ENCODE assay signal across 31 cellular contexts in genomic region chr3:156215751-156216150, GRCh38.
"Had no signal": no experiment of that assay in that cellular context is flagged by ENCODE, and none has a peak within 500 bp of the region (broad histone marks: within the 10 kb centered on the region; RNA-seq: fewer than 3 reads in every experiment).

No MANE protein-coding gene starts in this region.

- H3K36me3 ChIP-seq: heart left ventricle, left lung, lower lobe of right lung, pancreas, prostate gland, sigmoid colon, spleen, suprapubic skin, thoracic aorta, tibial nerve, upper lobe of left lung had no signal

- H3K36me3 Mint-ChIP-seq: immature natural killer cell; stimulated activated effector memory CD8-positive, alpha-beta T cell treated with anti-CD3 and anti-CD28 coated beads, Interleukin-12 subunit alpha, Interleukin-12 subunit beta, amount 100 ng/mL, for 72 hours had no signal

- H3K4me1 ChIP-seq: heart left ventricle, left lung, lower lobe of right lung, pancreas, prostate gland, sigmoid colon, spleen, suprapubic skin, tibial nerve, upper lobe of left lung had no signal

- H3K4me1 Mint-ChIP-seq: immature natural killer cell; naive thymus-derived CD4-positive, alpha-beta T cell; nephron; neural crest cell; stimulated activated effector memory CD8-positive, alpha-beta T cell treated with anti-CD3 and anti-CD28 coated beads, Interleukin-12 subunit alpha, Interleukin-12 subunit beta, amount 100 ng/mL, for 72 hours had no signal

- H3K4me3 Mint-ChIP-seq: immature natural killer cell; naive thymus-derived CD4-positive, alpha-beta T cell; nephron; neural crest cell; stimulated activated effector memory CD8-positive, alpha-beta T cell treated with anti-CD3 and anti-CD28 coated beads, Interleukin-12 subunit alpha, Interleukin-12 subunit beta, amount 100 ng/mL, for 72 hours; stimulated activated naive CD8-positive, alpha-beta T cell treated with anti-CD3 and anti-CD28 coated beads, Interleukin-15, Interleukin-2, amounts not matched to agents 100 ng/mL and 50 ng/mL, for 24 hours had no signal

- H3K27ac ChIP-seq: heart left ventricle, left lung, lower lobe of right lung, pancreas, prostate gland, sigmoid colon, spleen, suprapubic skin, thoracic aorta, tibial nerve, upper lobe of left lung had no signal

- DNase-seq: heart left ventricle; hypothalamus; immature natural killer cell; kidney; left colon; left lung; lower lobe of right lung; mammary epithelial cell; mesenchymal stem cell; naive thymus-derived CD4-positive, alpha-beta T cell; nucleus accumbens; pancreas; posterior cingulate gyrus; retina; right cardiac atrium; sigmoid colon; small intestine; spleen; stimulated activated CD4-positive, alpha-beta T cell treated with anti-CD3 and anti-CD28 coated beads, Interleukin-4, amount 100 ng/mL, for 24 hours; stimulated activated naive CD4-positive, alpha-beta T cell; upper lobe of left lung had no signal

- H3K9me3 Mint-ChIP-seq: neural crest cell; stimulated activated effector memory CD8-positive, alpha-beta T cell treated with anti-CD3 and anti-CD28 coated beads, Interleukin-12 subunit alpha, Interleukin-12 subunit beta, amount 100 ng/mL, for 72 hours had no signal

- H3K27ac Mint-ChIP-seq: immature natural killer cell; naive thymus-derived CD4-positive, alpha-beta T cell; nephron; stimulated activated effector memory CD8-positive, alpha-beta T cell treated with anti-CD3 and anti-CD28 coated beads, Interleukin-12 subunit alpha, Interleukin-12 subunit beta, amount 100 ng/mL, for 72 hours; stimulated activated naive CD8-positive, alpha-beta T cell treated with anti-CD3 and anti-CD28 coated beads, Interleukin-15, Interleukin-2, amounts not matched to agents 100 ng/mL and 50 ng/mL, for 24 hours had no signal

- H3K4me3 ChIP-seq: heart left ventricle, left lung, lower lobe of right lung, pancreas, prostate gland, sigmoid colon, spleen, suprapubic skin, thoracic aorta, tibial nerve, upper lobe of left lung had no signal

- H3K27me3 ChIP-seq: heart left ventricle, left lung, pancreas, sigmoid colon, suprapubic skin, tibial nerve, upper lobe of left lung had no signal

- H3K9me3 ChIP-seq: left lung, lower lobe of right lung, pancreas, prostate gland, suprapubic skin, thoracic aorta, tibial nerve, upper lobe of left lung had no signal

- FAIRE-seq: islet of Langerhans, kidney, pancreas, small intestine, urothelium cell line had no signal

- ATAC-seq: heart left ventricle; left colon; left lung; lower lobe of right lung; naive thymus-derived CD4-positive, alpha-beta T cell; pancreas; right cardiac atrium; stimulated activated effector memory CD8-positive, alpha-beta T cell treated with anti-CD3 and anti-CD28 coated beads, Interleukin-12 subunit alpha, Interleukin-12 subunit beta, amount 100 ng/mL, for 72 hours had no signal
